In the genomic region with DNA sequence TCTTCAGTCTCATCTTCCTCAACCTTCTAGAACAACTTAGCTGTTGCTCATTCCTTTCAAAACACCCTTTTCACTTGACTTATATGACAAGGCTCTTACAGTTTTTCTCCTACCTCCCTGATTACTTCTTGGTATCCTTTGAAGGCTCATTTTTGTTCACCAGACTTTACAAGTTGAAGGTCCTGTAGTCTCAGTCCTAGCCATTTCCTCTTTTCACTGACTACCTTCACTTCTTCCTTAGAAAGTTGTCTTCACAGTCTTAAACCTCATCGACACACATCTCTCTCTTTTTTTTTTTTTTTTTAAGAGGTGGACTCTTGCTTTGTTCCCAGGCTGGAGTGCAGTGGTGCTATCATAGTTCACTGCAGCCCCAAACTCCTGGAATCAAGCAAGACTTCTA, we compare ENCODE assay signal across 25 cellular contexts. TPM values are rescaled to one million over a fixed set of nuclear protein-coding genes. Genes with fewer than 3 reads are reported as not detected.
DNase-seq lines count a peak whose midpoint lies in the region; ATAC-seq, FAIRE-seq and TF ChIP-seq lines count a peak whose summit lies in the region.
"Had no signal": no experiment of that assay in that cellular context is flagged by ENCODE, and none has a peak within 500 bp of the region (broad histone marks: within the 10 kb centered on the region; RNA-seq: fewer than 3 reads in every experiment).

No MANE protein-coding gene starts in this region.

- intact Hi-C loops in GM12878 (cut with micrococcal nuclease; ENCODE audit: unreplicated experiment), result no loop called here

- H3K9me3 ChIP-seq in GM12878 (replicated peaks; ENCODE audit: control insufficient read depth, insufficient read depth, low read length), result no peaks in the 10 kb centered on the region
- H3K9me3 ChIP-seq: A549, SJCRH30 had no signal

- TF ChIP-seq CTCF in GM12878 (IDR thresholded peaks at IDR 0.05 in 2 of 3, conservative IDR thresholded peaks at IDR 0.05 in 1 of 3; ENCODE audit: control insufficient read depth in 2 of 3, extremely low read depth in 1 of 3, insufficient read depth in 1 of 3, low read depth in 3 of 3, low read length in 3 of 3), result no peak

- H3K27me3 Mint-ChIP-seq in activated CD4-positive, alpha-beta T cell treated with anti-CD3 and anti-CD28 coated beads, Interleukin-2, amount 10 ng/mL, durations not matched to agents 7 days and 5 days, result no peaks in the 10 kb centered on the region
- H3K27me3 Mint-ChIP-seq: CD4-positive, alpha-beta T cell had no signal

- H3K27ac ChIP-seq in GM12878 (ENCODE audit: control insufficient read depth, insufficient read depth), result no peak overlapping the region
- H3K27ac ChIP-seq: A549; BLaER1 treated with 17β-estradiol and CSF1 and Interleukin-3, amounts not matched to agents 10 nM and 100 nM; SJCRH30 had no signal

- H2AFZ ChIP-seq in GM12878 (ENCODE audit: control insufficient read depth, low read depth, low read length), result no peak overlapping the region

- TF ChIP-seq POLR2A in GM12878 (IDR thresholded peaks at IDR 0.05; ENCODE audit: low read depth, low read length) (no peak), erythroblast (IDR thresholded peaks at IDR 0.05; ENCODE audit: low read length) (no peak)

- H3K4me1 Mint-ChIP-seq in activated CD4-positive, alpha-beta T cell treated with anti-CD3 and anti-CD28 coated beads, Interleukin-2, amount 10 ng/mL, durations not matched to agents 7 days and 5 days, result peaks cover 18% of the 10 kb centered on the region

- no peak for TF ChIP-seq RAD21 in GM12878 (IDR thresholded peaks at IDR 0.05; ENCODE audit: insufficient read depth, low read depth, low read length)

- H3K36me3 Mint-ChIP-seq in activated CD4-positive, alpha-beta T cell treated with anti-CD3 and anti-CD28 coated beads, Interleukin-2, amount 10 ng/mL, durations not matched to agents 7 days and 5 days (ENCODE audit: low read depth), result no peaks in the 10 kb centered on the region

- H3K36me3 ChIP-seq in GM12878 (ENCODE audit: control insufficient read depth in 2 of 2, insufficient read depth in 2 of 2, low read length in 1 of 2), result no peaks in the 10 kb centered on the region
- H3K36me3 ChIP-seq: BLaER1 treated with 17β-estradiol and CSF1 and Interleukin-3, amounts not matched to agents 10 nM and 100 nM; SJCRH30 had no signal

- POLR2A ChIA-PET in activated CD4-positive, alpha-beta T cell treated with anti-CD3 and anti-CD28 coated beads, Interleukin-2, amount 10 ng/mL, durations not matched to agents 7 days and 5 days (lab: Charles Lee), result no interaction called here
- POLR2A ChIA-PET in GM12878 (lab: Charles Lee), result no interaction called here

- H3K9me3 Mint-ChIP-seq in activated CD4-positive, alpha-beta T cell treated with anti-CD3 and anti-CD28 coated beads, Interleukin-2, amount 10 ng/mL, durations not matched to agents 7 days and 5 days, result peaks cover 9% of the 10 kb centered on the region
- H3K9me3 Mint-ChIP-seq: CD4-positive, alpha-beta T cell had no signal

- no TSS peak for BruUV-seq in GM12878 (replicated peaks; lab: Mats Ljungman, UMichigan)

- RAD21 ChIA-PET in GM12878 (lab: Charles Lee; ENCODE audit: unreplicated experiment), result no interaction called here

- TF ChIP-seq EP300 in GM12878 (IDR thresholded peaks at IDR 0.05; ENCODE audit: borderline replicate concordance in 1 of 2, control insufficient read depth in 1 of 2, low read depth in 2 of 2, low read length in 2 of 2), result no peak

- ATAC-seq in GM12878, result no peak
- ATAC-seq in GM18502 (IDR thresholded peaks at IDR 0.05; ENCODE audit: poor library complexity, unreplicated experiment), result no peak
- ATAC-seq: A549, HCT116, PC-3 had no signal

- no peak for DNase-seq in activated CD4-positive, alpha-beta T cell treated with anti-CD3 and anti-CD28 coated beads, Interleukin-2, amount 10 ng/mL, durations not matched to agents 7 days and 5 days
- DNase-seq in activated CD4-positive, alpha-beta T cell treated with anti-CD3 and anti-CD28 coated beads, Interleukin-2, amount 50 U/mL, for 48 hours, result no peak
- DNase-seq in MV-4-11 (lab: John Stamatoyannopoulos, UW) (peak; percentile 27), GM12878 (ENCODE audit: low read depth, low spot score) (no peak), SIG-M5 (lab: John Stamatoyannopoulos, UW) (no peak), erythroblast (lab: John Stamatoyannopoulos, UW) (no peak)
- DNase-seq: AML-193; CD4-positive, alpha-beta T cell; DMS53; KG1; MM.1S; NCI-H1105; NCI-H1436 treated with DMSO at 0.1 percent for 48 hours; NCI-H1930; NCI-H446; NCI-H524 treated with DMSO at 0.1 percent for 48 hours; NCI-H774; NK-92 treated with Interleukin-12 subunit alpha and Interleukin-12 subunit beta, amount 100 ng/mL, for 24 hours; PC-3; SJCRH30 had no signal

- H4K20me1 ChIP-seq in GM12878 (ENCODE audit: control insufficient read depth, insufficient read depth), result no peaks in the 10 kb centered on the region
- H4K20me1 ChIP-seq: BLaER1 treated with 17β-estradiol and CSF1 and Interleukin-3, amounts not matched to agents 10 nM and 100 nM had no signal

- no peak overlapping the region for H3K4me3 ChIP-seq in GM12878
- H3K4me3 ChIP-seq: A549; BLaER1 treated with 17β-estradiol and CSF1 and Interleukin-3, amounts not matched to agents 10 nM and 100 nM; SJCRH30 had no signal

- 0 out of 2 replicates have a peak, but pooled peaks cover 3% of the 10 kb centered on the region for H3K4me1 ChIP-seq in GM12878 (ENCODE audit: control insufficient read depth, insufficient read depth, low read length)
- H3K4me1 ChIP-seq: A549, SJCRH30 had no signal

- H3K9ac ChIP-seq in GM12878 (ENCODE audit: control insufficient read depth, insufficient read depth, low read length), result no peak overlapping the region
- H3K9ac ChIP-seq: BLaER1 treated with 17β-estradiol and CSF1 and Interleukin-3, amounts not matched to agents 10 nM and 100 nM had no signal

- WGBS in GM12878 (ENCODE audit: insufficient coverage, insufficient replicate concordance, low lambda C conversion rate, missing lambda C conversion rate), result 42% methylated on average over 1 of the region's 1 CpG

- no peak overlapping the region for H3K4me3 Mint-ChIP-seq in activated CD4-positive, alpha-beta T cell treated with anti-CD3 and anti-CD28 coated beads, Interleukin-2, amount 10 ng/mL, durations not matched to agents 7 days and 5 days
- H3K4me3 Mint-ChIP-seq: CD4-positive, alpha-beta T cell had no signal

- H3K27me3 ChIP-seq in GM12878 (replicated peaks in 1 of 2; ENCODE audit: control insufficient read depth in 2 of 2, insufficient read depth in 2 of 2, low read length in 1 of 2), result no peaks in the 10 kb centered on the region; a peak in 2 of 4 replicates
- H3K27me3 ChIP-seq: BLaER1 treated with 17β-estradiol and CSF1 and Interleukin-3, amounts not matched to agents 10 nM and 100 nM; SJCRH30 had no signal

- FAIRE-seq in GM12878 (lab: Jason Lieb, UNC), result no peak
- FAIRE-seq: A549, D721Med had no signal

- CTCF ChIA-PET in activated CD4-positive, alpha-beta T cell treated with anti-CD3 and anti-CD28 coated beads, Interleukin-2, amount 10 ng/mL, durations not matched to agents 7 days and 5 days (lab: Charles Lee), result interaction anchor here (0.8 kb wide), 1 partner anchor 11 kb away, joined by 3 read pairs; no protein-coding TSS in a partner anchor
- CTCF ChIA-PET in GM12878 (lab: Yijun Ruan, JAX), result no interaction called here

- SMC1A ChIA-PET in GM12878 (lab: Charles Lee; ENCODE audit: uncharacterized antibody, unreplicated experiment), result interaction anchor here (1.4 kb wide), 1 partner anchor 11 kb away, joined by 4 read pairs; no protein-coding TSS in a partner anchor

- H3K27ac Mint-ChIP-seq in activated CD4-positive, alpha-beta T cell treated with anti-CD3 and anti-CD28 coated beads, Interleukin-2, amount 10 ng/mL, durations not matched to agents 7 days and 5 days, result peak overlapping the region; percentile 61
- H3K27ac Mint-ChIP-seq: CD4-positive, alpha-beta T cell had no signal

- H3K79me2 ChIP-seq in GM12878 (ENCODE audit: control insufficient read depth, insufficient read depth, low read length), result no peaks in the 10 kb centered on the region

- in situ Hi-C loops in GM12878 (cut with MboI), result no loop called here

- H3K4me2 ChIP-seq in GM12878 (ENCODE audit: control insufficient read depth, insufficient read depth), result no peak overlapping the region
- H3K4me2 ChIP-seq: A549; BLaER1 treated with 17β-estradiol and CSF1 and Interleukin-3, amounts not matched to agents 10 nM and 100 nM had no signal

TF ChIP-seq in GM12878, 131 proteins besides CTCF, POLR2A, EP300 and RAD21:
- no peak for TF ChIP-seq ASH2L (IDR thresholded peaks at IDR 0.05; ENCODE audit: borderline replicate concordance, low read depth)
- TF ChIP-seq SPI1 (IDR thresholded peaks at IDR 0.05; ENCODE audit: borderline replicate concordance, insufficient read depth, low read depth, low read length), result peak; percentile 36; the same call in 1 of the 2 replicates

RNA-seq across cellular contexts. Expression of gene TP53BP2, which starts 6.6 kb away (rescaled TPM):
- 10 to 100 TPM; 33.4 to 36.9 TPM for total RNA-seq in activated CD4-positive, alpha-beta T cell treated with anti-CD3 and anti-CD28 coated beads, Interleukin-2, amount 10 ng/mL, durations not matched to agents 7 days and 5 days
- total RNA-seq in GM12878 (2013; cell fraction: nucleolus; rRNA removed), result 16.4 and 29.6 TPM in 2 replicates
- total RNA-seq in GM12878 (2014; rRNA removed) (5.5 and 6.0 TPM in 2 replicates), GM12878 (2014; rRNA removed; fragmentation: Illumina TruSeq; extraction: Trizol) (6.9 and 7.2 TPM in 2 replicates), GM12878 (2021) (6.8 and 8.2 TPM in 2 replicates)
- 3.1 TPM for polyA plus RNA-seq in GM12878 (2011; ENCODE audit: low read depth)
- polyA plus RNA-seq in GM12878 (2011; rRNA removed) (13.4 and 13.7 TPM in 2 replicates), GM12878 (2014; fragmentation: Illumina TruSeq; extraction: Trizol) (6.8 and 7.4 TPM in 2 replicates), GM12878 (2014; fragmentation: Nextera tagmentation; extraction: Ambion mirVana) (1 to 10 TPM; 1.6 to 1.7 TPM), GM12878 (2014; rRNA removed) (5.4 and 5.7 TPM in 2 replicates), GM12878 (2016; fragmentation: Nextera tagmentation; extraction: Ambion mirVana) (1 to 10 TPM; 4.3 to 5.4 TPM)
- 8.6 and 14.3 TPM in 2 replicates for polyA plus RNA-seq in GM12878 (2011; cell fraction: cytosol; rRNA removed)
- polyA plus RNA-seq in GM12878 (2011; cell fraction: nucleus; rRNA removed), result 11.6 and 14.4 TPM in 2 replicates
- polyA plus RNA-seq in GM12878 (2012), result 3.0 and 3.1 TPM in 2 replicates
- 26.8 and 39.1 TPM in 2 replicates for polyA minus RNA-seq in GM12878 (2011; rRNA and poly(A)+ RNA removed)
- 5.4 and 9.1 TPM in 2 replicates for polyA minus RNA-seq in GM12878 (2011; cell fraction: cytosol; rRNA and poly(A)+ RNA removed)
- polyA minus RNA-seq in GM12878 (2011; cell fraction: nucleus; rRNA and poly(A)+ RNA removed), result 18.9 and 38.5 TPM in 2 replicates
